In the genomic region with DNA sequence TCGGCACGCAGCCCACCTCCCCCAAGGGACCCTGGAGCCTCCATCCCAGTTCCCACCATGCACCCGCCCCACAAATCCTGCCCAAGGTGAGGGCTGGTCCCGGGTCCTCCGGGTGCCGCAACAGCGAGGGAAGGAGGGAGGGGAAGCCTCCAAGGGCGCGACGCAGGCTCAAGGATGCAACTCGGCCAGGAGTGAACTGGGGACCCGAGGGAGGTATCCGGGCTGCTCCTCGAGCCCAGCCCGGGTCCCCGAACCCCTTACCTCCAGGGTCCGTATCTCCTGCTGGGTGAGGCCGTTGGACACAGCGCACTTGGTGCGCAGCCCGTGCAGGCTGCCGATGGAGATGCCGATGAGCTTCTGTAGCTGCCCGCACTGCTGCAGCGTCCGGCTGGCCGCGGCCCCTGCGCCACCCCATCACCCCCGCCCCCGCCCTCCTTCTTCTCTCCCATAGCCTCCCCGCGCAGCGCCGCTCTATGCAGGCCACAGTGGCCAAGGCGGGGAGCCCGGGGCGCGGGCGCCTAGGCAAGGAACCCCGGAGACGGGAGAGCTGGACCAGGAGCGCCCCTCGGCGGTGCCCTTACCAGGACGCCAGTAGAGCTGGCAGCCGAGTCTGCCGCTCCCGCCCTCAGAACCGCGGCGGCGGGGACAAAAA, we compare ENCODE assay signal across 1 cellular context.
TF ChIP-seq lines count a peak whose summit lies in the region.

No MANE protein-coding gene starts in this region.

TF ChIP-seq in GM23338, 12 proteins besides CTCF, POLR2A, EP300 and RAD21 (continued from another document):
- TF ChIP-seq NANOG (IDR thresholded peaks at IDR 0.05; ENCODE audit: borderline replicate concordance) (no peak), ZNF331 (CRISPR knock-in tag; IDR thresholded peaks at IDR 0.05; ENCODE audit: low read depth) (no peak), EZH2 (IDR thresholded peaks at IDR 0.05; ENCODE audit: low read depth, unreplicated experiment) (no peak), JUNB (IDR thresholded peaks at IDR 0.05; ENCODE audit: unreplicated experiment) (no peak), EZH2phosphoT487 (IDR thresholded peaks at IDR 0.05; ENCODE audit: unreplicated experiment) (no peak), POLR2AphosphoS5 (IDR thresholded peaks at IDR 0.05; ENCODE audit: low read depth) (no peak)
- TF ChIP-seq, protein P1, sequence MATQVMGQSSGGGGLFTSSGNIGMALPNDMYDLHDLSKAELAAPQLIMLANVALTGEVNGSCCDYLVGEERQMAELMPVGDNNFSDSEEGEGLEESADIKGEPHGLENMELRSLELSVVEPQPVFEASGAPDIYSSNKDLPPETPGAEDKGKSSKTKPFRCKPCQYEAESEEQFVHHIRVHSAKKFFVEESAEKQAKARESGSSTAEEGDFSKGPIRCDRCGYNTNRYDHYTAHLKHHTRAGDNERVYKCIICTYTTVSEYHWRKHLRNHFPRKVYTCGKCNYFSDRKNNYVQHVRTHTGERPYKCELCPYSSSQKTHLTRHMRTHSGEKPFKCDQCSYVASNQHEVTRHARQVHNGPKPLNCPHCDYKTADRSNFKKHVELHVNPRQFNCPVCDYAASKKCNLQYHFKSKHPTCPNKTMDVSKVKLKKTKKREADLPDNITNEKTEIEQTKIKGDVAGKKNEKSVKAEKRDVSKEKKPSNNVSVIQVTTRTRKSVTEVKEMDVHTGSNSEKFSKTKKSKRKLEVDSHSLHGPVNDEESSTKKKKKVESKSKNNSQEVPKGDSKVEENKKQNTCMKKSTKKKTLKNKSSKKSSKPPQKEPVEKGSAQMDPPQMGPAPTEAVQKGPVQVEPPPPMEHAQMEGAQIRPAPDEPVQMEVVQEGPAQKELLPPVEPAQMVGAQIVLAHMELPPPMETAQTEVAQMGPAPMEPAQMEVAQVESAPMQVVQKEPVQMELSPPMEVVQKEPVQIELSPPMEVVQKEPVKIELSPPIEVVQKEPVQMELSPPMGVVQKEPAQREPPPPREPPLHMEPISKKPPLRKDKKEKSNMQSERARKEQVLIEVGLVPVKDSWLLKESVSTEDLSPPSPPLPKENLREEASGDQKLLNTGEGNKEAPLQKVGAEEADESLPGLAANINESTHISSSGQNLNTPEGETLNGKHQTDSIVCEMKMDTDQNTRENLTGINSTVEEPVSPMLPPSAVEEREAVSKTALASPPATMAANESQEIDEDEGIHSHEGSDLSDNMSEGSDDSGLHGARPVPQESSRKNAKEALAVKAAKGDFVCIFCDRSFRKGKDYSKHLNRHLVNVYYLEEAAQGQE (IDR thresholded peaks at IDR 0.05; ENCODE audit: unreplicated experiment): no peak
